ENCODE assay signal across 27 cellular contexts in the genomic region with DNA sequence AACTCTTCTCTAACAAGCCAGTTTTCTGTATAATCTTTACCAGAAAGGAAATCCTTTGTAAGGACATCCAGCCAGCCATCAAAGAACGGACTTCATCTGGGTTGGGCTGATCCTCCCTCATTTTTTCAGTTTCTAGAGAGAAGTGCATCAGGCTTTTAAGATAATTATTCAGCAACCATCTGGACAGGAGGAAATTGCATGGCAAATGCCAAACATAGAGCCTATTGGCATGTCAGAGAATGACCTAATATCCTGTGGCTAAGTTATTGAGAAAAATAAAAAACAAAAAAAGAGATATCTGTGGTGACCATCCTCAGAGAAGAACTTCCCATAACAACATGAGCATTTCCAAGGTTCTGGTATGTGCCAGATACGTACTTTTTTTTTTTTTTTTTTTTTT.
DNase-seq lines count a peak whose midpoint lies in the region; ATAC-seq and TF ChIP-seq lines count a peak whose summit lies in the region.
"Had no signal": no experiment of that assay in that cellular context is flagged by ENCODE, and none has a peak within 500 bp of the region (broad histone marks: within the 10 kb centered on the region; RNA-seq: fewer than 3 reads in every experiment).

No MANE protein-coding gene starts in this region.

- H2AFZ ChIP-seq in OCI-LY3 (ENCODE audit: low read depth, low read length), result no peak overlapping the region
- H2AFZ ChIP-seq in OCI-LY7 (ENCODE audit: low read length), result no peak overlapping the region
- H2AFZ ChIP-seq: neural progenitor cell had no signal

- H3K79me2 ChIP-seq in OCI-LY3 (ENCODE audit: low read length) (no peaks in the 10 kb centered on the region), OCI-LY7 (ENCODE audit: insufficient read depth, low read depth, low read length) (no peaks in the 10 kb centered on the region)

- ATAC-seq in GM18867 (IDR thresholded peaks at IDR 0.05; ENCODE audit: unreplicated experiment) (no peak), HG03354 (IDR thresholded peaks at IDR 0.05; ENCODE audit: poor library complexity, severe bottlenecking, unreplicated experiment) (no peak)

- no peaks in the 10 kb centered on the region for H3K9me2 ChIP-seq in OCI-LY7 (ENCODE audit: insufficient read depth, low read length)

- H3K9ac ChIP-seq in BLaER1 (no peak overlapping the region), OCI-LY3 (ENCODE audit: low read length) (no peak overlapping the region)
- H3K9ac ChIP-seq: neural progenitor cell had no signal

- POLR2A ChIA-PET in HEK293 (lab: Yijun Ruan, JAX), result no interaction called here
- POLR2A ChIA-PET in OCI-LY7 (lab: Charles Lee), result no interaction called here

- H3K36me3 ChIP-seq in BLaER1, result no peaks in the 10 kb centered on the region
- H3K36me3 ChIP-seq in HEK293 (ENCODE audit: control insufficient read depth in 2 of 2, insufficient read depth in 1 of 2, low read length in 2 of 2), result no peaks in the 10 kb centered on the region
- no peaks in the 10 kb centered on the region for H3K36me3 ChIP-seq in OCI-LY3 (replicated peaks; ENCODE audit: low read depth, low read length)
- H3K36me3 ChIP-seq in OCI-LY7 (ENCODE audit: insufficient read depth, low read length), result no peaks in the 10 kb centered on the region
- H3K36me3 ChIP-seq: left ventricle myocardium inferior, neural progenitor cell, prostate gland, tibial nerve had no signal

- H4K20me1 ChIP-seq in BLaER1 (no peaks in the 10 kb centered on the region), OCI-LY3 (ENCODE audit: insufficient read depth, low read length) (no peaks in the 10 kb centered on the region), OCI-LY7 (ENCODE audit: insufficient read depth, low read length) (no peaks in the 10 kb centered on the region)

- H3K4me3 ChIP-seq in BLaER1, result no peak overlapping the region
- H3K4me3 ChIP-seq in HEK293 (ENCODE audit: low read depth, low read length), result no peak overlapping the region
- no peak overlapping the region for H3K4me3 ChIP-seq in OCI-LY3 (ENCODE audit: low read length)
- no peak overlapping the region for H3K4me3 ChIP-seq in fibroblast of the aortic adventitia (ENCODE audit: low read depth, low read length)
- H3K4me3 ChIP-seq in OCI-LY7 (ENCODE audit: low read depth, low read length, poor library complexity, severe bottlenecking), result no peak overlapping the region
- H3K4me3 ChIP-seq: dorsolateral prefrontal cortex, left ventricle myocardium inferior, neural progenitor cell, prostate gland, tibial nerve had no signal

- peak; percentile 33 for DNase-seq in fibroblast of the aortic adventitia (ENCODE audit: low read depth)
- DNase-seq in SW480 (ENCODE audit: low spot score), result no peak
- no peak for DNase-seq in OCI-LY7 (ENCODE audit: low spot score)
- DNase-seq: activated CD4-positive, alpha-beta T cell treated with anti-CD3 and anti-CD28 coated beads for 4 hours; activated gamma-delta T cell; amniotic stem cell; C1 segment of cervical spinal cord; central memory CD4-positive, alpha-beta T cell; DMS153; dorsolateral prefrontal cortex; HCEC 1CT; IMR-90; left ventricle myocardium inferior; NCI-H187; NCI-H345; stimulated activated CD4-positive, alpha-beta T cell treated with anti-CD3 and anti-CD28 coated beads, Interleukin-2, amount 100 ng/mL, for 24 hours; stimulated activated naive CD4-positive, alpha-beta T cell treated with Interleukin-2 at 50 U/mL for 16 hours; SW 1271 had no signal

- CTCF ChIA-PET in HEK293 (lab: Yijun Ruan, JAX) (interaction anchor here (1.7 kb wide), 1 partner anchor 174 kb away, joined by 4 read pairs; no protein-coding TSS in a partner anchor), OCI-LY7 (lab: Charles Lee; ENCODE audit: unreplicated experiment) (no interaction called here)

- peaks cover 19% of the 10 kb centered on the region for H3K4me1 ChIP-seq in BLaER1
- H3K4me1 ChIP-seq in HEK293 (ENCODE audit: control insufficient read depth, insufficient read depth, low read length), result no peaks in the 10 kb centered on the region
- H3K4me1 ChIP-seq in OCI-LY3 (ENCODE audit: low read length), result peaks cover 16% of the 10 kb centered on the region
- H3K4me1 ChIP-seq in OCI-LY7 (ENCODE audit: insufficient read depth, low read length, poor library complexity, severe bottlenecking), result no peaks in the 10 kb centered on the region
- H3K4me1 ChIP-seq: left ventricle myocardium inferior, neural progenitor cell, prostate gland, tibial nerve had no signal

- H3K27ac ChIP-seq in BLaER1, result no peak overlapping the region
- H3K27ac ChIP-seq in HEK293 (ENCODE audit: extremely low read depth, low read depth, low read length), result no peak overlapping the region
- no peak overlapping the region for H3K27ac ChIP-seq in OCI-LY3 (ENCODE audit: low read length)
- no peak overlapping the region for H3K27ac ChIP-seq in OCI-LY7 (ENCODE audit: low read depth, low read length, poor library complexity, severe bottlenecking)
- H3K27ac ChIP-seq: dorsolateral prefrontal cortex, left ventricle myocardium inferior, neural progenitor cell, prostate gland, RWPE1, tibial nerve had no signal

- no TSS peak for BruUV-seq in OCI-LY7 (replicated peaks; lab: Mats Ljungman, UMichigan)

- no peaks in the 10 kb centered on the region for H3K9me3 ChIP-seq in BLaER1
- no peaks in the 10 kb centered on the region for H3K9me3 ChIP-seq in HEK293 (ENCODE audit: control insufficient read depth, insufficient read depth, low read depth, low read length)
- no peaks in the 10 kb centered on the region for H3K9me3 ChIP-seq in OCI-LY3 (ENCODE audit: insufficient read depth, low read length)
- H3K9me3 ChIP-seq in OCI-LY7 (ENCODE audit: low read length), result no peaks in the 10 kb centered on the region
- H3K9me3 ChIP-seq: left ventricle myocardium inferior, prostate gland, tibial nerve had no signal

- H3K4me2 ChIP-seq in BLaER1 (peak overlapping the region; percentile 33; the same call in 1 of the 2 replicates), OCI-LY3 (ENCODE audit: low read length) (0 out of 2 replicates have a peak overlapping the region, but pooled peaks have one; percentile 26), OCI-LY7 (ENCODE audit: low read length) (no peak overlapping the region)
- H3K4me2 ChIP-seq: neural progenitor cell had no signal

- TF ChIP-seq CTCF in HEK293 (tag by site-specific recombination; IDR thresholded peaks at IDR 0.05) (no peak), OCI-LY3 (IDR thresholded peaks at IDR 0.05; ENCODE audit: low read depth, low read length) (no peak), fibroblast of the aortic adventitia (IDR thresholded peaks at IDR 0.05; ENCODE audit: insufficient read depth, low read length) (no peak), OCI-LY7 (conservative IDR thresholded peaks at IDR 0.05; ENCODE audit: low read length) (no peak)

- intact Hi-C loops in OCI-LY7 (cut with micrococcal nuclease; ENCODE audit: unreplicated experiment), result no loop called here

- H3K27me3 ChIP-seq in BLaER1 (no peaks in the 10 kb centered on the region), OCI-LY3 (ENCODE audit: low read depth, low read length) (no peaks in the 10 kb centered on the region)
- H3K27me3 ChIP-seq: dorsolateral prefrontal cortex, neural progenitor cell, tibial nerve had no signal

TF ChIP-seq in HEK293, 187 proteins besides CTCF, POLR2A, EP300 and RAD21:
- TF ChIP-seq ZNF214 (tag by site-specific recombination; IDR thresholded peaks at IDR 0.05; ENCODE audit: borderline replicate concordance), result no peak
- TF ChIP-seq ZNF239 (tag by site-specific recombination; IDR thresholded peaks at IDR 0.05), result no peak
- TF ChIP-seq, protein P1, sequence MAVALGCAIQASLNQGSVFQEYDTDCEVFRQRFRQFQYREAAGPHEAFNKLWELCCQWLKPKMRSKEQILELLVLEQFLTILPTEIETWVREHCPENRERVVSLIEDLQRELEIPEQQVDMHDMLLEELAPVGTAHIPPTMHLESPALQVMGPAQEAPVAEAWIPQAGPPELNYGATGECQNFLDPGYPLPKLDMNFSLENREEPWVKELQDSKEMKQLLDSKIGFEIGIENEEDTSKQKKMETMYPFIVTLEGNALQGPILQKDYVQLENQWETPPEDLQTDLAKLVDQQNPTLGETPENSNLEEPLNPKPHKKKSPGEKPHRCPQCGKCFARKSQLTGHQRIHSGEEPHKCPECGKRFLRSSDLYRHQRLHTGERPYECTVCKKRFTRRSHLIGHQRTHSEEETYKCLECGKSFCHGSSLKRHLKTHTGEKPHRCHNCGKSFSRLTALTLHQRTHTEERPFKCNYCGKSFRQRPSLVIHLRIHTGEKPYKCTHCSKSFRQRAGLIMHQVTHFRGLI (tag by site-specific recombination; IDR thresholded peaks at IDR 0.05), result 0 out of 2 replicates have a peak, but pooled peaks have one; percentile 15
- TF ChIP-seq, protein P2, sequence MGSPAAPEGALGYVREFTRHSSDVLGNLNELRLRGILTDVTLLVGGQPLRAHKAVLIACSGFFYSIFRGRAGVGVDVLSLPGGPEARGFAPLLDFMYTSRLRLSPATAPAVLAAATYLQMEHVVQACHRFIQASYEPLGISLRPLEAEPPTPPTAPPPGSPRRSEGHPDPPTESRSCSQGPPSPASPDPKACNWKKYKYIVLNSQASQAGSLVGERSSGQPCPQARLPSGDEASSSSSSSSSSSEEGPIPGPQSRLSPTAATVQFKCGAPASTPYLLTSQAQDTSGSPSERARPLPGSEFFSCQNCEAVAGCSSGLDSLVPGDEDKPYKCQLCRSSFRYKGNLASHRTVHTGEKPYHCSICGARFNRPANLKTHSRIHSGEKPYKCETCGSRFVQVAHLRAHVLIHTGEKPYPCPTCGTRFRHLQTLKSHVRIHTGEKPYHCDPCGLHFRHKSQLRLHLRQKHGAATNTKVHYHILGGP (tag by site-specific recombination; IDR thresholded peaks at IDR 0.05), result no peak
- TF ChIP-seq MYNN (tag by site-specific recombination; IDR thresholded peaks at IDR 0.05; ENCODE audit: borderline replicate concordance), result no peak
TF ChIP-seq in HEK293: peak in this region for 1.
